In the genomic region with DNA sequence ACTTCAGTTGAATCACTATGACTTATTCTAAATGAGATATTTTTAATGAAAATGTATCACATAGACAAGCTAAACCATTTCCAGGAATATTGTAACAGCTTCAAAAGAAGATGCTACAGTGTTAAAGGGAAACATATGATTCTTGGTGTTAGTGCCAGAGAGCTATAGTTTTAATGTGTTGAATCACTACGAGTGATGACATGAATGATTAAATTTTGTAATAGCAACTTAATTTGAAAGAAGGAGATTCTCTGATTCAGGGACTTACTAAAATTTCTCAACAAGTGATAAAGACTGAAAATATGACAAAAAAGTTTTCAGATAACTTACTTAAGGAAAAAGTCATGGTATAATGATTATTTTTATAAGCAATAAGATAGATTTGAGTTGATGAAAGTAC, we compare ENCODE assay signal across 19 cellular contexts.
"Had no signal": no experiment of that assay in that cellular context is flagged by ENCODE, and none has a peak within 500 bp of the region (broad histone marks: within the 10 kb centered on the region; RNA-seq: fewer than 3 reads in every experiment).

No MANE protein-coding gene starts in this region.

- H3K9me3 ChIP-seq: left ventricle myocardium inferior, ovary, psoas muscle, right atrium auricular region, upper lobe of left lung had no signal

- H3K27me3 ChIP-seq: ovary, right atrium auricular region, upper lobe of left lung had no signal

- H3K4me3 ChIP-seq: left ventricle myocardium inferior, ovary, psoas muscle, right atrium auricular region, upper lobe of left lung had no signal

- H3K4me1 ChIP-seq: left ventricle myocardium inferior, psoas muscle, right atrium auricular region, upper lobe of left lung had no signal

- DNase-seq: activated CD4-positive, alpha-beta T cell treated with anti-CD3 and anti-CD28 coated beads, Interleukin-2, amount 10 ng/mL, durations not matched to agents 7 days and 5 days; activated CD4-positive, CD25-positive, alpha-beta regulatory T cell treated with anti-CD3 and anti-CD28 coated beads, Interleukin-2, amount 50 U/mL, for 72 hours; activated CD8-positive, alpha-beta T cell treated with anti-CD3 and anti-CD28 coated beads, Interleukin-2, amount 10 ng/mL, durations not matched to agents 7 days and 5 days; activated T-cell treated with anti-CD3 and anti-CD28 coated beads, Interleukin-2, amount 50 U/mL, for 1 hour; central memory CD4-positive, alpha-beta T cell; effector memory CD4-positive, alpha-beta T cell; foreskin melanocyte; hippocampal formation; left ventricle myocardium inferior; naive thymus-derived CD8-positive, alpha-beta T cell; ovary; psoas muscle; stimulated activated CD4-positive, alpha-beta T cell treated with anti-CD3 and anti-CD28 coated beads, Interleukin-12 subunit alpha, Interleukin-12 subunit beta, amount 100 ng/mL, for 4 hours; stimulated activated CD4-positive, alpha-beta T cell treated with anti-CD3 and anti-CD28 coated beads, Interleukin-4, amount 100 ng/mL, for 4 hours; stimulated activated naive CD8-positive, alpha-beta T cell treated with anti-CD3 and anti-CD28 coated beads, Interleukin-15, Interleukin-2, amounts not matched to agents 100 U/mL and 50 U/mL, for 24 hours; upper lobe of left lung; WERI-Rb-1 had no signal

- H3K36me3 ChIP-seq: left ventricle myocardium inferior, ovary, right atrium auricular region, upper lobe of left lung, WERI-Rb-1 had no signal

- ATAC-seq: activated CD8-positive, alpha-beta T cell treated with anti-CD3 and anti-CD28 coated beads, Interleukin-2, amount 10 ng/mL, durations not matched to agents 7 days and 5 days; activated naive CD4-positive, alpha-beta T cell treated with anti-CD3 and anti-CD28 coated beads, Interleukin-2, amount 50 U/mL, for 72 hours; naive thymus-derived CD8-positive, alpha-beta T cell; psoas muscle; stimulated activated naive CD8-positive, alpha-beta T cell treated with anti-CD3 and anti-CD28 coated beads, Interleukin-15, Interleukin-2, amounts not matched to agents 100 U/mL and 50 U/mL, for 24 hours had no signal

- H3K27ac ChIP-seq: left ventricle myocardium inferior, ovary, psoas muscle, right atrium auricular region, upper lobe of left lung, WERI-Rb-1 had no signal
